ENCODE assay signal across 8 cellular contexts in the genomic region with DNA sequence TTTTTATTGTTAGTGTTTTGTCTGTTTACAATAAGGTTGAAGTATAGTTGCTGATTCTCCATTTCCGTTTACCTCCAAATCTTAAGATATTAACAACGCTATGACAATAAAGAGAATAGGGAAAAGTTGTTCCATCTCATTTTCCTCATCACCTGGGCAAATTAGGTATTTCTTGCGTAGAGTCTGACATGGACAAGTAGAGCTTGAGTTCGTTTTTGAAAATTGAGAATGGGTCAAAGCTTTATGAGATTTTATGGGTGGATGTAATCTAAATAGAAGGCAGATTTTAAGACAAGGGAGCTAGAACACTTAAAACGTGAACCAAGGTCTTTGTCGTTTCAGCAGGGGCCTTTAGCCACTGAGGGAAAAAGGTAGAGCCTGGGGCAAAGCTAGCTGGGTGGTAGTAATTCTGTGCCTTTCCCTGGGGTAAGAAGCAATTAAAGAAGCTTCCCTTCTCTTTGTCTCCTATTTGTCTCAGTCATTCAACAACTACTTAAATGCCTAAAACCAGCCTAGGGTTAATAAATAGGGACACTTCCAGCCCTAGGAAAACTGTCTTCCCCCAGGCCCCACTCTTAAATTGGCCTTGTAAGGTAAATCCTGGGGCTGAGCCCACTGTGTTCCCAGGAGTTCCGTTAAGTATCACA. TPM values are rescaled to one million over a fixed set of nuclear protein-coding genes. Genes with fewer than 3 reads are reported as not detected.
DNase-seq lines count a peak whose midpoint lies in the region; ATAC-seq and TF ChIP-seq lines count a peak whose summit lies in the region.

No MANE protein-coding gene starts in this region.

- no peaks in the 10 kb centered on the region for H3K36me3 ChIP-seq in esophagus (ENCODE audit: control insufficient read depth in 2 of 2, insufficient read depth in 2 of 2, low read length in 1 of 2)

- no peak for ATAC-seq in GM21529 (IDR thresholded peaks at IDR 0.05; ENCODE audit: unreplicated experiment)
- ATAC-seq in left lobe of liver, result no peak

- peak overlapping the region; percentile 97 for H3K4me3 ChIP-seq in GM12865 (ENCODE audit: low read depth, low read length)
- peak overlapping the region; percentile 79 to 80 for H3K4me3 ChIP-seq in esophagus (ENCODE audit: low read depth in 1 of 2, low read length in 2 of 2)
- peak overlapping the region; percentile 59 for H3K4me3 ChIP-seq in retinal pigment epithelial cell (ENCODE audit: low read length)

- no peaks in the 10 kb centered on the region for H3K9me3 ChIP-seq in esophagus (ENCODE audit: control insufficient read depth in 2 of 2, insufficient read depth in 1 of 2, low read depth in 1 of 2, low read length in 1 of 2)

- peak overlapping the region; percentile 88 to 98 for H3K27ac ChIP-seq in esophagus (ENCODE audit: low read depth in 2 of 2, low read length in 1 of 2)

- no peaks in the 10 kb centered on the region for H3K27me3 ChIP-seq in esophagus (ENCODE audit: control insufficient read depth in 1 of 2, insufficient read depth in 2 of 2, low read length in 2 of 2)

- DNase-seq in GM12865 (ENCODE audit: low read depth) (no peak), OCI-M1 (lab: John Stamatoyannopoulos, UW) (peak; percentile 47), retinal pigment epithelial cell (ENCODE audit: low read depth) (no peak), left lobe of liver (ENCODE audit: low spot score) (no peak), hippocampal formation (lab: John Stamatoyannopoulos, UW) (no peak), NCI-H774 (lab: John Stamatoyannopoulos, UW) (no peak)

- no peaks in the 10 kb centered on the region for H3K4me1 ChIP-seq in esophagus (ENCODE audit: control insufficient read depth in 2 of 2, insufficient read depth in 2 of 2, low read length in 1 of 2)

- TF ChIP-seq CTCF in GM12865 (IDR thresholded peaks at IDR 0.05; ENCODE audit: insufficient read depth, low read depth, low read length, missing control alignments) (no peak), retinal pigment epithelial cell (conservative IDR thresholded peaks at IDR 0.05; ENCODE audit: low read depth, low read length) (no peak)

- WGBS in esophagus, 2 donors, result 23 to 25% methylated on average over 7 of the region's 7 CpGs

RNA-seq across cellular contexts. Expression of a gene that starts 0.6 kb away (rescaled TPM):
- polyA plus RNA-seq in esophagus, result 1 to 10 TPM; 6.7 to 9.6 TPM
- total RNA-seq in left lobe of liver, result 10.5 TPM

RNA-seq across cellular contexts. Expression of a gene that starts 53.9 kb away (rescaled TPM):
- 10 to 100 TPM in 1 of 2 donors, 1 to 10 TPM in 1; 8.9 to 13.9 TPM for polyA plus RNA-seq in esophagus
- total RNA-seq in left lobe of liver, result 12.5 TPM
